In genomic region chr7:30594540-30595460, GRCh38 we compare ENCODE assay signal across 1 cellular context.
TF ChIP-seq lines count a peak whose summit lies in the region.

Gene GARS1 (plus strand): TSS chr7:30594878. CDS start chr7:30594922, 44 bp downstream.

TF ChIP-seq in K562, 482 proteins besides CTCF, POLR2A, EP300 and RAD21 (continued from another document and continues in another):
- 0 out of 2 replicates have a peak, but pooled peaks have one; percentile 44 for TF ChIP-seq E2F4 (CRISPR knock-in tag; IDR thresholded peaks at IDR 0.05; ENCODE audit: low read depth)
- TF ChIP-seq VEZF1 (CRISPR knock-in tag; IDR thresholded peaks at IDR 0.05), result peak; percentile 46; the same call in 1 of the 2 replicates
- no peak for TF ChIP-seq TCF15 (CRISPR knock-in tag; IDR thresholded peaks at IDR 0.05)
- TF ChIP-seq ZNF263 (CRISPR knock-in tag; IDR thresholded peaks at IDR 0.05; ENCODE audit: borderline replicate concordance), result peak; percentile 85; the same call in 1 of the 2 replicates
- peak; percentile 96 for TF ChIP-seq ZBTB7A (IDR thresholded peaks at IDR 0.05; ENCODE audit: borderline replicate concordance, control insufficient read depth, low read depth, low read length)
- peak; percentile 81 for TF ChIP-seq PHF8 (IDR thresholded peaks at IDR 0.05; ENCODE audit: borderline replicate concordance, low read length)
- TF ChIP-seq TBP (optimal IDR thresholded peaks at IDR 0.05; ENCODE audit: low read depth, low read length), result peak; percentile 94
- TF ChIP-seq AFF4 (CRISPR knock-in tag; IDR thresholded peaks at IDR 0.05), result peak; percentile 96
- TF ChIP-seq USF2 (CRISPR knock-in tag; IDR thresholded peaks at IDR 0.05), result peak; percentile 58
- TF ChIP-seq SP1 (CRISPR knock-in tag; IDR thresholded peaks at IDR 0.05), result peak; percentile 43; the same call in 1 of the 2 replicates
- peak; percentile 63 for TF ChIP-seq FOXP1 (CRISPR knock-in tag; IDR thresholded peaks at IDR 0.05)
- no peak for TF ChIP-seq ZNF77 (CRISPR knock-in tag; IDR thresholded peaks at IDR 0.05)
- TF ChIP-seq RBM22 (IDR thresholded peaks at IDR 0.05; ENCODE audit: low read depth, low read length, poor library complexity, severe bottlenecking), result peak; percentile 94
- TF ChIP-seq SOX6 (IDR thresholded peaks at IDR 0.05), result peak; percentile 94
- peak; percentile 61 for TF ChIP-seq PCBP1 (IDR thresholded peaks at IDR 0.05; ENCODE audit: low read depth, low read length, poor library complexity, severe bottlenecking)
- TF ChIP-seq FUS (optimal IDR thresholded peaks at IDR 0.05; ENCODE audit: low read depth, low read length), result peak; percentile 55
- TF ChIP-seq HNRNPL (IDR thresholded peaks at IDR 0.05; ENCODE audit: low read depth, low read length), result peak; percentile 86
- TF ChIP-seq ZNF12 (CRISPR knock-in tag; IDR thresholded peaks at IDR 0.05), result no peak; the same call in 1 of the 2 replicates
- TF ChIP-seq PHF21A (IDR thresholded peaks at IDR 0.05; ENCODE audit: borderline replicate concordance, low read depth), result peak; percentile 58; the same call in 1 of the 2 replicates
- no peak for TF ChIP-seq PHB2 (IDR thresholded peaks at IDR 0.05; ENCODE audit: low read depth)
- TF ChIP-seq POLR3A (IDR thresholded peaks at IDR 0.05; ENCODE audit: borderline replicate concordance, extremely low read depth, insufficient read depth, insufficient read length), result no peak
- no peak for TF ChIP-seq MED1 (CRISPR knock-in tag; IDR thresholded peaks at IDR 0.05; ENCODE audit: borderline replicate concordance)
- TF ChIP-seq SREBF2 (CRISPR knock-in tag; IDR thresholded peaks at IDR 0.05), result no peak
- peak; percentile 96 for TF ChIP-seq CHD1 (IDR thresholded peaks at IDR 0.05; ENCODE audit: low read length)
- TF ChIP-seq TAF7 (tag; IDR thresholded peaks at IDR 0.05), result peak; percentile 67; the same call in 1 of the 2 replicates
- no peak for TF ChIP-seq ZNF551 (CRISPR knock-in tag; IDR thresholded peaks at IDR 0.05)
- peak; percentile 93 for TF ChIP-seq ATF7 (IDR thresholded peaks at IDR 0.05)
- TF ChIP-seq FOXK2 (conservative IDR thresholded peaks at IDR 0.05 in 1 of 2, IDR thresholded peaks at IDR 0.05 in 1 of 2; ENCODE audit: low read depth in 2 of 2), result 0 out of 4 replicates have a peak, but pooled peaks of 1 of the 2 experiments have one; percentile 14
- no peak for TF ChIP-seq CC2D1A (IDR thresholded peaks at IDR 0.05)
- TF ChIP-seq TRIM25 (IDR thresholded peaks at IDR 0.05; ENCODE audit: borderline replicate concordance), result 0 out of 2 replicates have a peak, but pooled peaks have one; percentile 67
- TF ChIP-seq HDAC6 (IDR thresholded peaks at IDR 0.05; ENCODE audit: low read depth, low read length), result peak; percentile 30; the same call in 1 of the 2 replicates
- TF ChIP-seq ZNF639 (CRISPR knock-in tag; conservative IDR thresholded peaks at IDR 0.05 in 1 of 2, IDR thresholded peaks at IDR 0.05 in 1 of 2), result peak in 1 of 2 experiments; percentile 87; a peak in 2 of 4 replicates
- TF ChIP-seq CBFB (CRISPR knock-in tag; IDR thresholded peaks at IDR 0.05), result peak; percentile 43; the same call in 1 of the 2 replicates
- peak; percentile 98 for TF ChIP-seq ATF3 (IDR thresholded peaks at IDR 0.05)
- TF ChIP-seq ATF3 (CRISPR knock-in tag; conservative IDR thresholded peaks at IDR 0.05), result peak; percentile 99
- peak; percentile 34; the same call in 1 of the 2 replicates for TF ChIP-seq SMARCA4 (IDR thresholded peaks at IDR 0.05)
- no peak for TF ChIP-seq FOXM1 (IDR thresholded peaks at IDR 0.05; ENCODE audit: low read depth)
- peak; percentile 83; the same call in 1 of the 2 replicates for TF ChIP-seq FOXM1 (CRISPR knock-in tag; IDR thresholded peaks at IDR 0.05; ENCODE audit: low read depth)
- peak; percentile 83 for TF ChIP-seq GABPA (tag; conservative IDR thresholded peaks at IDR 0.05; ENCODE audit: low read depth)
- TF ChIP-seq E2F6 (IDR thresholded peaks at IDR 0.05; ENCODE audit: borderline replicate concordance in 1 of 2, extremely low read depth in 1 of 2, insufficient read depth in 1 of 2, insufficient read length in 1 of 2, low read depth in 1 of 2, low read length in 1 of 2, poor library complexity in 1 of 2, severe bottlenecking in 1 of 2), result peak; percentile 84 to 85
- TF ChIP-seq GATA2 (CRISPR knock-in tag; IDR thresholded peaks at IDR 0.05), result no peak
- peak; percentile 47; the same call in 1 of the 2 replicates for TF ChIP-seq CTBP1 (IDR thresholded peaks at IDR 0.05; ENCODE audit: borderline replicate concordance)
- peak; percentile 77 for TF ChIP-seq SIN3B (IDR thresholded peaks at IDR 0.05; ENCODE audit: low read depth)
- TF ChIP-seq PPARD (CRISPR knock-in tag; IDR thresholded peaks at IDR 0.05), result no peak
- no peak for TF ChIP-seq PRMT5 (CRISPR knock-in tag; IDR thresholded peaks at IDR 0.05)
- TF ChIP-seq NCOR1 (IDR thresholded peaks at IDR 0.05), result peak; percentile 67
- peak; percentile 91 for TF ChIP-seq IRF9 (tag; IDR thresholded peaks at IDR 0.05)
- peak; percentile 93 for TF ChIP-seq HNRNPLL (IDR thresholded peaks at IDR 0.05; ENCODE audit: low read depth, low read length, poor library complexity, severe bottlenecking)
- 0 out of 2 replicates have a peak, but pooled peaks have one; percentile 49 for TF ChIP-seq HIVEP1 (CRISPR knock-in tag; IDR thresholded peaks at IDR 0.05)
